In genomic region chr11:408154-409007, GRCh38 we compare ENCODE assay signal across 31 cellular contexts. TPM values are rescaled to one million over a fixed set of nuclear protein-coding genes. Genes with fewer than 3 reads are reported as not detected.
DNase-seq lines count a peak whose midpoint lies in the region; ATAC-seq, FAIRE-seq and TF ChIP-seq lines count a peak whose summit lies in the region.
"Had no signal": no experiment of that assay in that cellular context is flagged by ENCODE, and none has a peak within 500 bp of the region (broad histone marks: within the 10 kb centered on the region; RNA-seq: fewer than 3 reads in every experiment).

No MANE protein-coding gene starts in this region.

- no peaks in the 10 kb centered on the region for H3K36me3 ChIP-seq in BLaER1 treated with 17β-estradiol and CSF1 and Interleukin-3, amounts not matched to agents 10 nM and 100 nM
- no peaks in the 10 kb centered on the region for H3K36me3 ChIP-seq in CD8-positive, alpha-beta T cell (ENCODE audit: insufficient read depth, low read length)
- H3K36me3 ChIP-seq in H1 (ENCODE audit: control insufficient read depth in 2 of 4, insufficient read depth in 4 of 4, low read length in 3 of 4): no peaks in the 10 kb centered on the region; a peak in 1 of 8 replicates
- H3K36me3 ChIP-seq: WERI-Rb-1 had no signal

- H3K23me2 ChIP-seq in H1 (ENCODE audit: low read depth, low read length): peaks cover 3% of the 10 kb centered on the region; the same call in 1 of the 2 replicates

- no peak overlapping the region for H3K4ac ChIP-seq in H1 (replicated peaks; ENCODE audit: insufficient read length, low read depth, low read length)

- no peaks in the 10 kb centered on the region for H3K9me3 ChIP-seq in BLaER1 treated with 17β-estradiol and CSF1 and Interleukin-3, amounts not matched to agents 10 nM and 100 nM (replicated peaks in 1 of 11)
- no peaks in the 10 kb centered on the region for H3K9me3 ChIP-seq in CD8-positive, alpha-beta T cell (ENCODE audit: low read length)
- no peaks in the 10 kb centered on the region for H3K9me3 ChIP-seq in H1 (ENCODE audit: insufficient read depth in 2 of 2, low read depth in 1 of 2, low read length in 1 of 2)
- H3K9me3 ChIP-seq: testis had no signal

- H2BK12ac ChIP-seq in H1 (ENCODE audit: low read depth, low read length): 0 out of 2 replicates have a peak overlapping the region, but pooled peaks have one; percentile 17

- H3K27ac Mint-ChIP-seq in CD8-positive, alpha-beta T cell: peak overlapping the region; percentile 32
- H3K27ac Mint-ChIP-seq in natural killer cell: peak overlapping the region; percentile 73 to 82
- H3K27ac Mint-ChIP-seq: activated naive CD8-positive, alpha-beta T cell; stimulated activated naive B cell treated with anti-CD40 and anti-IgM and Interleukin-4, amounts not matched to agents 10 μg/mL and 1 μg/mL and 100 μg/mL, for 72 hours had no signal

- H3K79me2 ChIP-seq in H1 (ENCODE audit: control insufficient read depth in 1 of 2, insufficient read depth in 2 of 2, low read length in 2 of 2): peaks cover 0 to 5% of the 10 kb centered on the region in 2 experiments; a peak in 1 of 4 replicates

- TF ChIP-seq CTCF in CD8-positive, alpha-beta T cell (IDR thresholded peaks at IDR 0.05): no peak
- TF ChIP-seq CTCF in H1 (IDR thresholded peaks at IDR 0.05; ENCODE audit: control extremely low read depth in 1 of 3, insufficient read depth in 1 of 3, low read depth in 1 of 3, low read length in 3 of 3) (no peak), natural killer cell (IDR thresholded peaks at IDR 0.05) (no peak)

- H3K4me3 ChIP-seq in BLaER1 treated with 17β-estradiol and CSF1 and Interleukin-3, amounts not matched to agents 10 nM and 100 nM: no peak overlapping the region
- H3K4me3 ChIP-seq in CD8-positive, alpha-beta T cell (ENCODE audit: low read depth, low read length): no peak overlapping the region
- H3K4me3 ChIP-seq in H1 (ENCODE audit: extremely low read depth in 1 of 4, insufficient read depth in 2 of 4, low read depth in 3 of 4, low read length in 4 of 4): no peak overlapping the region

- no peaks in the 10 kb centered on the region for H3K27me3 Mint-ChIP-seq in CD8-positive, alpha-beta T cell (ENCODE audit: low read depth)
- H3K27me3 Mint-ChIP-seq in natural killer cell (ENCODE audit: low read depth in 2 of 2): no peaks in the 10 kb centered on the region
- H3K27me3 Mint-ChIP-seq: activated CD8-positive, alpha-beta memory T cell treated with anti-CD3 and anti-CD28 coated beads, Interleukin-2, amount 10 ng/mL, durations not matched to agents 7 days and 5 days; activated naive CD8-positive, alpha-beta T cell; central memory CD8-positive, alpha-beta T cell had no signal

- H2AK5ac ChIP-seq in H1 (ENCODE audit: low read depth, low read length): 0 out of 2 replicates have a peak overlapping the region, but pooled peaks have one; percentile 24

- no peak overlapping the region for H2BK120ac ChIP-seq in H1 (replicated peaks; ENCODE audit: low read depth, low read length)

- H3K4me1 Mint-ChIP-seq in CD8-positive, alpha-beta T cell (ENCODE audit: low read depth): peaks cover 25% of the 10 kb centered on the region
- H3K4me1 Mint-ChIP-seq in natural killer cell: peaks cover 4 to 25% of the 10 kb centered on the region in 2 donors

- no peak overlapping the region for H3K14ac ChIP-seq in H1 (ENCODE audit: insufficient read length)

- no peak for TF ChIP-seq POLR2A in H1 (IDR thresholded peaks at IDR 0.05; ENCODE audit: control extremely low read depth in 1 of 2, low read depth in 2 of 2, low read length in 2 of 2)

- H2BK20ac ChIP-seq in H1 (ENCODE audit: low read length): no peak overlapping the region

- no peak overlapping the region for H4K5ac ChIP-seq in H1 (ENCODE audit: insufficient read length, low read depth, low read length)

- CTCF ChIA-PET in CD8-positive, alpha-beta T cell (lab: Charles Lee): interaction anchor here (1.4 to 6.7 kb wide), 2 partner anchors 41 to 110 kb away, joined by 4 to 68 read pairs; partner anchors contain the start of gene PTDSS2
- CTCF ChIA-PET in H1 (lab: Charles Lee; ENCODE audit: partially characterized antibody): interaction anchor here (1.1 to 2.8 kb wide), 5 partner anchors 12 to 110 kb away, joined by 4 to 24 read pairs (median 6); partner anchors contain the start of gene PTDSS2

- H3K27me3 ChIP-seq in BLaER1 treated with 17β-estradiol and CSF1 and Interleukin-3, amounts not matched to agents 10 nM and 100 nM: peaks cover 0 to 3% (median 0%) of the 10 kb centered on the region in 11 experiments; a peak in 2 of 22 replicates
- H3K27me3 ChIP-seq in CD8-positive, alpha-beta T cell (ENCODE audit: insufficient read depth, low read length): no peaks in the 10 kb centered on the region
- H3K27me3 ChIP-seq in H1 (replicated peaks in 1 of 4; ENCODE audit: control insufficient read depth in 3 of 4, extremely low read depth in 1 of 4, insufficient read depth in 3 of 4, low read length in 3 of 4): peaks cover 0 to 5% (median 0%) of the 10 kb centered on the region in 4 experiments; a peak in 2 of 7 replicates
- H3K27me3 ChIP-seq: testis had no signal

- H3K27ac ChIP-seq in BLaER1 treated with 17β-estradiol and CSF1 and Interleukin-3, amounts not matched to agents 10 nM and 100 nM: peak overlapping the region in 3 of 11 experiments; percentile 11 to 53 (median 17); a peak in 3 of 22 replicates
- H3K27ac ChIP-seq in CD8-positive, alpha-beta T cell (ENCODE audit: low read depth, low read length): no peak overlapping the region
- H3K27ac ChIP-seq in H1 (ENCODE audit: low read depth, low read length): no peak overlapping the region
- H3K27ac ChIP-seq: HL-60, SK-N-MC, testis, WERI-Rb-1 had no signal

- H3K4me2 ChIP-seq in BLaER1 treated with 17β-estradiol and CSF1 and Interleukin-3, amounts not matched to agents 10 nM and 100 nM: peak overlapping the region in 10 of 11 experiments; percentile 0 to 85 (median 66); a peak in 15 of 22 replicates
- H3K4me2 ChIP-seq in H1 (ENCODE audit: insufficient read depth in 1 of 2, low read depth in 2 of 2, low read length in 2 of 2): no peak overlapping the region

- no peak overlapping the region for H4K8ac ChIP-seq in H1 (ENCODE audit: extremely low read depth, insufficient read depth, low read length)

- no peaks in the 10 kb centered on the region for H3K9me3 Mint-ChIP-seq in CD8-positive, alpha-beta T cell
- H3K9me3 Mint-ChIP-seq in natural killer cell: no peaks in the 10 kb centered on the region
- H3K9me3 Mint-ChIP-seq: central memory CD8-positive, alpha-beta T cell; naive B cell; stimulated activated naive B cell treated with anti-CD40 and anti-IgM and Interleukin-4, amounts not matched to agents 10 μg/mL and 1 μg/mL and 100 μg/mL, for 72 hours had no signal

- DNase-seq in CD8-positive, alpha-beta T cell: peak in 1 of 7 experiments; percentile 14
- DNase-seq in H1 (ENCODE audit: low read depth in 1 of 2, low spot score in 2 of 2) (peak in 1 of 2 experiments; percentile 48), natural killer cell (peak; percentile 18), GM19238 (ENCODE audit: insufficient read length, low spot score) (no peak), left colon (no peak), urothelium cell line (ENCODE audit: low spot score) (no peak)
- DNase-seq: activated CD4-positive, alpha-beta T cell treated with anti-CD3 and anti-CD28 coated beads, Interleukin-2, amount 50 U/mL, for 1 hour; activated CD8-positive, alpha-beta memory T cell treated with anti-CD3 and anti-CD28 coated beads, Interleukin-2, amount 10 ng/mL, durations not matched to agents 7 days and 5 days; COR-L47; HCEC 1CT; kidney glomerular epithelial cell; naive B cell; NCI-H1048; NCI-H187 treated with DMSO at 0.1 percent for 48 hours; NCI-H526; stimulated activated CD4-positive, alpha-beta T cell treated with anti-CD3 and anti-CD28 coated beads, Interleukin-4, amount 100 ng/mL, for 1 hour; stimulated activated naive B cell treated with anti-CD40 and anti-IgM and Interleukin-4, amounts not matched to agents 10 μg/mL and 1 μg/mL and 100 μg/mL, for 72 hours; testis; WERI-Rb-1 had no signal

- peaks cover 19 to 58% (median 50%) of the 10 kb centered on the region in 10 experiments for H3K4me1 ChIP-seq in BLaER1 treated with 17β-estradiol and CSF1 and Interleukin-3, amounts not matched to agents 10 nM and 100 nM
- peaks cover 34% of the 10 kb centered on the region for H3K4me1 ChIP-seq in CD8-positive, alpha-beta T cell (ENCODE audit: insufficient read depth, low read length)
- H3K4me1 ChIP-seq in H1 (replicated peaks in 1 of 4; ENCODE audit: control insufficient read depth in 3 of 4, insufficient read depth in 4 of 4, low read length in 3 of 4): peaks cover 0 to 11% (median 6%) of the 10 kb centered on the region in 4 experiments; a peak in 4 of 7 replicates

- WGBS in H1 (ENCODE audit: extremely low coverage in 1 of 2, insufficient coverage in 1 of 2, insufficient read length in 1 of 2, insufficient replicate concordance in 2 of 2, low coverage in 1 of 2, low lambda C conversion rate in 2 of 2, missing lambda C conversion rate in 1 of 2), 2 experiments: 83% methylated on average over 15 of the region's 15 CpGs; no CpG with 5 or more reads in 1 of the 2 experiments

- H3K4me3 Mint-ChIP-seq in CD8-positive, alpha-beta T cell: no peak overlapping the region
- H3K4me3 Mint-ChIP-seq in natural killer cell: no peak overlapping the region
- H3K4me3 Mint-ChIP-seq: activated CD8-positive, alpha-beta memory T cell treated with anti-CD3 and anti-CD28 coated beads, Interleukin-2, amount 10 ng/mL, durations not matched to agents 7 days and 5 days; activated naive CD8-positive, alpha-beta T cell had no signal

- no peak overlapping the region; the same call in 1 of the 2 replicates for H2BK5ac ChIP-seq in H1 (ENCODE audit: low read depth, low read length)

- no peak for ATAC-seq in CD8-positive, alpha-beta T cell
- no peak for ATAC-seq in natural killer cell
- no peak for ATAC-seq in left colon

- peaks cover 2% of the 10 kb centered on the region; the same call in 1 of the 2 replicates for H3K79me1 ChIP-seq in H1 (ENCODE audit: low read depth, low read length)

- no peak overlapping the region; a peak in 1 of 22 replicates for H3K9ac ChIP-seq in BLaER1 treated with 17β-estradiol and CSF1 and Interleukin-3, amounts not matched to agents 10 nM and 100 nM
- no peak overlapping the region for H3K9ac ChIP-seq in H1 (replicated peaks in 1 of 4; ENCODE audit: extremely low read depth in 1 of 4, low read depth in 3 of 4, low read length in 3 of 4)

- H3K36me3 Mint-ChIP-seq in CD8-positive, alpha-beta T cell: peaks cover 5% of the 10 kb centered on the region
- no peaks in the 10 kb centered on the region for H3K36me3 Mint-ChIP-seq in natural killer cell
- H3K36me3 Mint-ChIP-seq: activated CD8-positive, alpha-beta memory T cell treated with anti-CD3 and anti-CD28 coated beads, Interleukin-2, amount 10 ng/mL, durations not matched to agents 7 days and 5 days; activated naive CD8-positive, alpha-beta T cell; naive B cell had no signal

- H2BK15ac ChIP-seq in H1 (ENCODE audit: low read length): 0 out of 2 replicates have a peak overlapping the region, but pooled peaks have one; percentile 29

- H4K20me1 ChIP-seq in BLaER1 treated with 17β-estradiol and CSF1 and Interleukin-3, amounts not matched to agents 10 nM and 100 nM: peaks cover 0 to 32% (median 0%) of the 10 kb centered on the region in 11 experiments; a peak in 5 of 22 replicates
- H4K20me1 ChIP-seq in H1 (replicated peaks in 1 of 2; ENCODE audit: control insufficient read depth in 1 of 2, insufficient read depth in 2 of 2, low read length in 2 of 2): peaks cover 9 to 15% of the 10 kb centered on the region in 2 experiments

- TF ChIP-seq EP300 in H1 (IDR thresholded peaks at IDR 0.05; ENCODE audit: borderline replicate concordance in 1 of 2, low read depth in 2 of 2, low read length in 2 of 2): no peak

- TF ChIP-seq RAD21 in H1 (IDR thresholded peaks at IDR 0.05 in 1 of 2, conservative IDR thresholded peaks at IDR 0.05 in 1 of 2; ENCODE audit: low read depth in 2 of 2, low read length in 2 of 2): no peak

- no peak overlapping the region for H4K91ac ChIP-seq in H1 (replicated peaks; ENCODE audit: insufficient read length, low read length)

- POLR2A ChIA-PET in CD8-positive, alpha-beta T cell (lab: Charles Lee): interaction anchor here (1.4 to 3.9 kb wide), 5 partner anchors 8 to 127 kb away, joined by 5 to 62 read pairs (median 12); partner anchors contain the start of genes PTDSS2 and SIGIRR
- POLR2A ChIA-PET in H1 (lab: Charles Lee; ENCODE audit: partially characterized antibody): interaction anchor here (0.9 to 5.9 kb wide), 7 partner anchors 9 to 98 kb away, joined by 3 to 41 read pairs (median 5); partner anchors contain the start of genes B4GALNT4, PTDSS2 and SIGIRR

- FAIRE-seq in H1 (lab: Jason Lieb, UNC) (no peak), urothelium cell line (lab: Jason Lieb, UNC) (no peak)
- FAIRE-seq: astrocyte, GM12891 had no signal

- no peak overlapping the region for H3K23ac ChIP-seq in H1 (ENCODE audit: insufficient read length)

- no peak overlapping the region for H3K18ac ChIP-seq in H1 (ENCODE audit: extremely low read depth, low read length)

- H3K56ac ChIP-seq in H1 (replicated peaks; ENCODE audit: insufficient read length, low read depth, low read length): no peak overlapping the region

- intact Hi-C loops in CD8-positive, alpha-beta T cell (cut with DNase I, micrococcal nuclease): loop anchor here (5.0 kb wide), 3 partner anchors 101 to 201 kb away; partner anchors contain the start of genes IFITM2 (in 2 of the 2), BET1L (in 1 of the 2), PHRF1 (in 1 of the 2) and RIC8A (in 1 of the 2)
- intact Hi-C loops in natural killer cell (cut with micrococcal nuclease) (loop anchor here (5.0 kb wide), 1 partner anchor 99 kb away; the partner anchor contains the start of gene RNH1), left colon (cut with DNase I, micrococcal nuclease) (no loop called here)

- no peak overlapping the region for H2AFZ ChIP-seq in H1 (ENCODE audit: low read length)

RNA-seq across cellular contexts. Expression of gene SIGIRR, which starts 6.4 kb away (rescaled TPM):
- total RNA-seq in CD8-positive, alpha-beta T cell: 100 to 1,000 TPM; 270 to 294 TPM
- total RNA-seq in H1 (2021; fragmentation: NEBNext Ultra II Directional; extraction: Animal tissue kit (Norgen Biotek cat#: 25700)): 66.3 and 68.9 TPM in 2 replicates
- 55.2 and 94.2 TPM in 2 replicates for polyA plus RNA-seq in H1 (2011; rRNA removed)
- polyA plus RNA-seq in H1 (2011; cell fraction: cytosol; rRNA removed): 57.0 TPM
- polyA plus RNA-seq in H1 (2011; cell fraction: nucleus; rRNA removed): 133 TPM
- polyA plus RNA-seq in H1 (2012, experiment 1 of 2): 35.4 to 56.4 TPM (median 48.3 TPM) in 4 replicates
- polyA plus RNA-seq in H1 (2012, experiment 2 of 2): 55.4 TPM
- polyA plus RNA-seq in H1 (2013, experiment 1 of 2): 51.9 TPM
- 52.5 TPM for polyA plus RNA-seq in H1 (2013, experiment 2 of 2)
- 13.0 and 16.6 TPM in 2 replicates for polyA minus RNA-seq in H1 (2011; rRNA and poly(A)+ RNA removed)
- polyA minus RNA-seq in H1 (2011; cell fraction: cytosol; rRNA and poly(A)+ RNA removed): 26.2 TPM
- 24.8 TPM for polyA minus RNA-seq in H1 (2011; cell fraction: nucleus; rRNA and poly(A)+ RNA removed)
- 100 to 1,000 TPM; 619 to 690 (median 666) TPM for total RNA-seq in natural killer cell
- 100 to 1,000 TPM; 123 to 152 TPM for total RNA-seq in left colon

RNA-seq across cellular contexts. Expression of gene PKP3, which starts 14.4 kb away (rescaled TPM):
- total RNA-seq in CD8-positive, alpha-beta T cell: under 1 TPM in 1 of 2 experiments, not detected in 1; 0.62 TPM
- total RNA-seq in H1 (2021; fragmentation: NEBNext Ultra II Directional; extraction: Animal tissue kit (Norgen Biotek cat#: 25700)): 28.5 and 28.7 TPM in 2 replicates
- polyA plus RNA-seq in H1 (2011; rRNA removed): 16.7 and 28.0 TPM in 2 replicates
- 25.0 TPM for polyA plus RNA-seq in H1 (2011; cell fraction: cytosol; rRNA removed)
- polyA plus RNA-seq in H1 (2011; cell fraction: nucleus; rRNA removed): 35.4 TPM
- 10.9 to 22.0 TPM (median 18.8 TPM) in 4 replicates for polyA plus RNA-seq in H1 (2012, experiment 1 of 2)
- 14.5 TPM for polyA plus RNA-seq in H1 (2012, experiment 2 of 2)
- 11.0 TPM for polyA plus RNA-seq in H1 (2013, experiment 1 of 2)
- 12.3 TPM for polyA plus RNA-seq in H1 (2013, experiment 2 of 2)
- 11.3 and 13.9 TPM in 2 replicates for polyA minus RNA-seq in H1 (2011; rRNA and poly(A)+ RNA removed)
- polyA minus RNA-seq in H1 (2011; cell fraction: cytosol; rRNA and poly(A)+ RNA removed): 33.5 TPM
- 11.1 TPM for polyA minus RNA-seq in H1 (2011; cell fraction: nucleus; rRNA and poly(A)+ RNA removed)
- total RNA-seq in natural killer cell (under 1 TPM in 2 of 3 donors, not detected in 1; 0.29 to 0.56 TPM), left colon (100 to 1,000 TPM; 168 to 194 TPM)
- total RNA-seq: T-helper 2 cell treated with Interferon-gamma antibody and Interleukin-4, amounts not matched to agents 100 ng/mL and 5 ng/mL, for 36 hours had no signal

RNA-seq across cellular contexts. Expression of gene ANO9, which starts 33.4 kb away (rescaled TPM):
- total RNA-seq in CD8-positive, alpha-beta T cell: 10 to 100 TPM; 84.0 to 86.7 TPM
- total RNA-seq in H1 (2021; fragmentation: NEBNext Ultra II Directional; extraction: Animal tissue kit (Norgen Biotek cat#: 25700)): 18.0 and 20.0 TPM in 2 replicates
- 20.7 and 24.6 TPM in 2 replicates for polyA plus RNA-seq in H1 (2011; rRNA removed)
- polyA plus RNA-seq in H1 (2011; cell fraction: cytosol; rRNA removed): 19.7 TPM
- 185 TPM for polyA plus RNA-seq in H1 (2011; cell fraction: nucleus; rRNA removed)
- polyA plus RNA-seq in H1 (2012, experiment 1 of 2): 20.7 to 42.8 TPM (median 32.2 TPM) in 4 replicates
- polyA plus RNA-seq in H1 (2012, experiment 2 of 2): 11.9 TPM
- 14.6 TPM for polyA plus RNA-seq in H1 (2013, experiment 1 of 2)
- polyA plus RNA-seq in H1 (2013, experiment 2 of 2): 13.7 TPM
- 5.2 and 7.0 TPM in 2 replicates for polyA minus RNA-seq in H1 (2011; rRNA and poly(A)+ RNA removed)
- 5.6 TPM for polyA minus RNA-seq in H1 (2011; cell fraction: cytosol; rRNA and poly(A)+ RNA removed)
- 19.3 TPM for polyA minus RNA-seq in H1 (2011; cell fraction: nucleus; rRNA and poly(A)+ RNA removed)
- 10 to 100 TPM; 15.1 to 21.3 (median 15.1) TPM for total RNA-seq in natural killer cell
- 100 to 1,000 TPM; 141 to 180 TPM for total RNA-seq in left colon
- total RNA-seq: fibroblast of lung, osteocyte, RPMI7951 had no signal
- polyA plus RNA-seq: fibroblast of lung had no signal

RNA-seq across cellular contexts. Expression of gene B4GALNT4, which starts 39.1 kb away (rescaled TPM):
- under 1 TPM; 0.44 to 0.84 TPM for total RNA-seq in CD8-positive, alpha-beta T cell
- total RNA-seq in H1 (2021; fragmentation: NEBNext Ultra II Directional; extraction: Animal tissue kit (Norgen Biotek cat#: 25700)): 76.3 and 89.0 TPM in 2 replicates
- polyA plus RNA-seq in H1 (2011; rRNA removed): 40.9 and 69.4 TPM in 2 replicates
- 62.2 TPM for polyA plus RNA-seq in H1 (2011; cell fraction: cytosol; rRNA removed)
- 329 TPM for polyA plus RNA-seq in H1 (2011; cell fraction: nucleus; rRNA removed)
- 55.4 to 118 TPM (median 90.1 TPM) in 4 replicates for polyA plus RNA-seq in H1 (2012, experiment 1 of 2)
- polyA plus RNA-seq in H1 (2012, experiment 2 of 2): 69.9 TPM
- 55.2 TPM for polyA plus RNA-seq in H1 (2013, experiment 1 of 2)
- polyA plus RNA-seq in H1 (2013, experiment 2 of 2): 48.0 TPM
- 6.4 and 7.0 TPM in 2 replicates for polyA minus RNA-seq in H1 (2011; rRNA and poly(A)+ RNA removed)
- polyA minus RNA-seq in H1 (2011; cell fraction: cytosol; rRNA and poly(A)+ RNA removed): 19.7 TPM
- 37.0 TPM for polyA minus RNA-seq in H1 (2011; cell fraction: nucleus; rRNA and poly(A)+ RNA removed)
- total RNA-seq in natural killer cell (1 to 10 TPM in 2 of 3 donors, under 1 TPM in 1; 0.66 to 1.5 (median 1.5) TPM), left colon (1 to 10 TPM; 2.4 to 3.3 TPM)
- total RNA-seq: mesenteric fat pad, RPMI7951 had no signal

RNA-seq across cellular contexts. Expression of gene PTDSS2, which starts 41.7 kb away (rescaled TPM):
- 10 to 100 TPM; 18.9 to 21.8 TPM for total RNA-seq in CD8-positive, alpha-beta T cell
- 48.7 and 52.4 TPM in 2 replicates for total RNA-seq in H1 (2021; fragmentation: NEBNext Ultra II Directional; extraction: Animal tissue kit (Norgen Biotek cat#: 25700))
- polyA plus RNA-seq in H1 (2011; rRNA removed): 68.2 and 108 TPM in 2 replicates
- polyA plus RNA-seq in H1 (2011; cell fraction: cytosol; rRNA removed): 69.7 TPM
- polyA plus RNA-seq in H1 (2011; cell fraction: nucleus; rRNA removed): 197 TPM
- 33.3 to 60.1 TPM (median 54.3 TPM) in 4 replicates for polyA plus RNA-seq in H1 (2012, experiment 1 of 2)
- polyA plus RNA-seq in H1 (2012, experiment 2 of 2): 51.9 TPM
- polyA plus RNA-seq in H1 (2013, experiment 1 of 2): 42.4 TPM
- polyA plus RNA-seq in H1 (2013, experiment 2 of 2): 39.1 TPM
- 49.6 and 57.3 TPM in 2 replicates for polyA minus RNA-seq in H1 (2011; rRNA and poly(A)+ RNA removed)
- polyA minus RNA-seq in H1 (2011; cell fraction: cytosol; rRNA and poly(A)+ RNA removed): 38.8 TPM
- polyA minus RNA-seq in H1 (2011; cell fraction: nucleus; rRNA and poly(A)+ RNA removed): 51.9 TPM
- 10 to 100 TPM; 21.5 to 25.1 (median 23.4) TPM for total RNA-seq in natural killer cell
- 10 to 100 TPM; 23.3 to 27.4 TPM for total RNA-seq in left colon

Comparison
In these comparisons a context has a peak if more than half of its experiments do, and no peak if none do; other contexts are left out.
1. H3K4me2 ChIP-seq: peak in BLaER1 treated with 17β-estradiol and CSF1 and Interleukin-3, amounts not matched to agents 10 nM and 100 nM (10 of 11); none in H1 (0 of 2).
2. RNA of gene PKP3, which starts 14.4 kb away (total RNA-seq): 168 to 194 TPM in left colon and 28.5 to 28.7 TPM in H1; 0.62 TPM in CD8-positive, alpha-beta T cell and 0.29 to 0.56 TPM in natural killer cell; every median in the first group is over 10 times any median in the second.
3. intact Hi-C loops: an anchor here in CD8-positive, alpha-beta T cell (5.0 kb wide) and natural killer cell (5.0 kb wide); none called in left colon.